ENCODE assay signal across 20 cellular contexts in the genomic region with DNA sequence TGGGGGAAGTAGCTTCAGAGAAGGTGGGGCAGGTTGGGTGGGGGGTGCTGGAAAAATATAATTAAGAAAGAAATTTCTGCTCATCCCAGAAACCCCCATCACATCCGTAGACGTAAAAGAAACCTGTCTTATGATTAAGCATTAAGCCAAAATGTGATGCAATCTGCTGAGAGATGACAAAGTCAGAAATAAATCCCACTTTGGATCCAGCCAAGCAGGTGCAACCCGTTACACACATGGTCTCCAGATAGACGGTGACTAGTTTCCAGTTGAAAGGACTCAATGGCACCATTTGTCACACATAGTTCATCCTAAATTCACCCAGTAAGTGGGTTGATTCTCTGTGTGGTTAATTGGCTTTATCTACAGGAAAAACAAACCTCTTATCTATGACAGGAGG. TPM values are rescaled to one million over a fixed set of nuclear protein-coding genes. Genes with fewer than 3 reads are reported as not detected.
"Had no signal": no experiment of that assay in that cellular context is flagged by ENCODE, and none has a peak within 500 bp of the region (broad histone marks: within the 10 kb centered on the region; RNA-seq: fewer than 3 reads in every experiment).

No MANE protein-coding gene starts in this region.

- H3K4me1 ChIP-seq: lower lobe of right lung, parathyroid adenoma, testis, upper lobe of left lung had no signal

- H3K4me3 ChIP-seq: cardiac muscle cell, lower lobe of right lung, testis, upper lobe of left lung had no signal

- DNase-seq: activated CD4-positive, alpha-beta T cell treated with anti-CD3 and anti-CD28 coated beads, Interleukin-2, amount 10 ng/mL, durations not matched to agents 24 days and 14 days; activated CD8-positive, alpha-beta T cell treated with anti-CD3 and anti-CD28 coated beads, Interleukin-2, amount 10 ng/mL, durations not matched to agents 7 days and 5 days; activated naive CD4-positive, alpha-beta T cell treated with anti-CD3 and anti-CD28 coated beads, Interleukin-2, amount 10 ng/mL, durations not matched to agents 7 days and 5 days; activated naive CD8-positive, alpha-beta T cell treated with anti-CD3 and anti-CD28 coated beads, Interleukin-2, amount 50 U/mL, for 24 hours; activated T-cell treated with anti-CD3 and anti-CD28 coated beads, Interleukin-2, amount 50 U/mL, for 24 hours; aorta; effector memory CD8-positive, alpha-beta T cell; hippocampal formation; lower lobe of right lung; stimulated activated CD4-positive, alpha-beta T cell treated with anti-CD3 and anti-CD28 coated beads, Interleukin-4, amount 100 ng/mL, for 4 hours; testis; upper lobe of left lung had no signal

- H3K9ac ChIP-seq: parathyroid adenoma had no signal

- H2AFZ ChIP-seq: parathyroid adenoma had no signal

- H3K36me3 ChIP-seq: cardiac muscle cell, lower lobe of right lung, neutrophil, upper lobe of left lung had no signal

- H3K79me2 ChIP-seq: parathyroid adenoma had no signal

- H3K27me3 ChIP-seq: cardiac muscle cell, neutrophil, testis, upper lobe of left lung had no signal

- H3K27ac ChIP-seq: cardiac muscle cell, lower lobe of right lung, neutrophil, parathyroid adenoma, testis, upper lobe of left lung had no signal

- H3K9me3 ChIP-seq: lower lobe of right lung, neutrophil, testis, upper lobe of left lung had no signal

RNA-seq across cellular contexts. Expression of a gene that starts 34.1 kb away (rescaled TPM):
- total RNA-seq: activated CD4-positive, alpha-beta T cell treated with anti-CD3 and anti-CD28 coated beads, Interleukin-2, amount 10 ng/mL, durations not matched to agents 24 days and 14 days; activated CD8-positive, alpha-beta T cell treated with anti-CD3 and anti-CD28 coated beads, Interleukin-2, amount 10 ng/mL, durations not matched to agents 7 days and 5 days; aorta; cardiac muscle cell; dermis microvascular lymphatic vessel endothelial cell; lower lobe of right lung; natural killer cell treated with Interleukin-12 subunit alpha and Interleukin-12 subunit beta and Interleukin-15 and Interleukin-18, amount 100 ng/mL, for 72 hours; sciatic nerve; T-helper 1 cell treated with Interleukin-12 subunit alpha and Interleukin-12 subunit beta and Interleukin-4 antibody, amounts not matched to agents 30 ng/mL and 1 ng/mL, for 36 hours; testis; upper lobe of left lung had no signal
- polyA plus RNA-seq: aorta, cardiac muscle cell had no signal

RNA-seq across cellular contexts. Expression of a gene that starts 53.2 kb away (rescaled TPM):
- total RNA-seq: activated CD4-positive, alpha-beta T cell treated with anti-CD3 and anti-CD28 coated beads, Interleukin-2, amount 10 ng/mL, durations not matched to agents 24 days and 14 days; activated CD8-positive, alpha-beta T cell treated with anti-CD3 and anti-CD28 coated beads, Interleukin-2, amount 10 ng/mL, durations not matched to agents 7 days and 5 days; aorta; cardiac muscle cell; dermis microvascular lymphatic vessel endothelial cell; epithelial cell of proximal tubule; lower lobe of right lung; natural killer cell treated with Interleukin-12 subunit alpha and Interleukin-12 subunit beta and Interleukin-15 and Interleukin-18, amount 100 ng/mL, for 72 hours; sciatic nerve; T-helper 1 cell treated with Interleukin-12 subunit alpha and Interleukin-12 subunit beta and Interleukin-4 antibody, amounts not matched to agents 30 ng/mL and 1 ng/mL, for 36 hours; upper lobe of left lung had no signal
- polyA plus RNA-seq: aorta, cardiac muscle cell had no signal
